1 cellular context compared by ENCODE assay signal in the genomic region with DNA sequence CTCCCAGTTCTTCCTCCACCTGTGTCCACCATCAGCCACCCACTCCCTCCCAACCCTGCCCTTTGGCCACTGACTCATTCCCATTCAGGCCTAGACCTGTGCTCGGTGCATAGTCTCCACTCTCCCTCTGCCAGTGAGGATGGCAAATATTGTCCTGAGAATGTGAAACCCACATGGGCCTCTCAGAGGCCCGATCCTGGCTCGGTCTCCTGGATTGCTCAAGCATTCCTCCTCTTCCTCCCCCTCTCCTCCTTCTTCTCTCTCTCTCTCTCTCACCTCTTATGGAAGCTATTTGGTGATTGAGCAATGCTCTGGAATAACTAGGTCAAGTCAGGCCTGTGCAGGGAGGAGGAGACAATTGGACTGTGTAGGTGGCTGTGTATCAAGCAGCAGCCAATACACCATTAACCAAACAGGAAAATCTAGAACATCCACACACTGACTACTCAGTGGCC.
TF ChIP-seq lines count a peak whose summit lies in the region.

No MANE protein-coding gene starts in this region.

TF ChIP-seq in HepG2, 621 proteins besides CTCF, POLR2A, EP300 and RAD21 (continued from another document and continues in another):
- TF ChIP-seq, protein P1, sequence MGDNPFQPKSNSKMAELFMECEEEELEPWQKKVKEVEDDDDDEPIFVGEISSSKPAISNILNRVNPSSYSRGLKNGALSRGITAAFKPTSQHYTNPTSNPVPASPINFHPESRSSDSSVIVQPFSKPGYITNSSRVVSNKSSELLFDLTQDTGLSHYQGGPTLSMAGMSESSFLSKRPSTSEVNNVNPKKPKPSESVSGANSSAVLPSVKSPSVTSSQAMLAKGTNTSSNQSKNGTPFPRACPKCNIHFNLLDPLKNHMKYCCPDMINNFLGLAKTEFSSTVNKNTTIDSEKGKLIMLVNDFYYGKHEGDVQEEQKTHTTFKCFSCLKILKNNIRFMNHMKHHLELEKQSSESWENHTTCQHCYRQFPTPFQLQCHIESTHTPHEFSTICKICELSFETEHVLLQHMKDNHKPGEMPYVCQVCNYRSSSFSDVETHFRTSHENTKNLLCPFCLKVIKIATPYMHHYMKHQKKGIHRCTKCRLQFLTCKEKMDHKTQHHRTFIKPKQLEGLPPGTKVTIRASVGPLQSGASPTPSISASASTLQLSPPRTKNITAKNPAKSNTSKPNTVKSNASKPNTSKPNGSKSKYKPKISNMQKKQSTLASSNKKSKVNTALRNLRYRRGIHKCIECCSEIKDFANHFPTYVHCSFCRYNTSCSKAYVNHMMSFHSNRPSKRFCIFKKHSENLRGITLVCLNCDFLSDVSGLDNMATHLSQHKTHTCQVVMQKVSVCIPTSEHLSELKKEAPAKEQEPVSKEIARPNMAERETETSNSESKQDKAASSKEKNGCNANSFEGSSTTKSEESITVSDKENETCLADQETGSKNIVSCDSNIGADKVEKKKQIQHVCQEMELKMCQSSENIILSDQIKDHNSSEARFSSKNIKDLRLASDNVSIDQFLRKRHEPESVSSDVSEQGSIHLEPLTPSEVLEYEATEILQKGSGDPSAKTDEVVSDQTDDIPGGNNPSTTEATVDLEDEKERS (CRISPR knock-in tag; IDR thresholded peaks at IDR 0.05), result no peak
- no peak for TF ChIP-seq ZZZ3 (CRISPR knock-in tag; IDR thresholded peaks at IDR 0.05; ENCODE audit: borderline replicate concordance)
- TF ChIP-seq PAF1 (CRISPR knock-in tag; IDR thresholded peaks at IDR 0.05), result no peak
- peak; percentile 43 for TF ChIP-seq SAP130 (CRISPR knock-in tag; IDR thresholded peaks at IDR 0.05; ENCODE audit: low read depth)
- peak; percentile 51; the same call in 1 of the 2 replicates for TF ChIP-seq IRF2 (CRISPR knock-in tag; IDR thresholded peaks at IDR 0.05)
- TF ChIP-seq, protein P2, sequence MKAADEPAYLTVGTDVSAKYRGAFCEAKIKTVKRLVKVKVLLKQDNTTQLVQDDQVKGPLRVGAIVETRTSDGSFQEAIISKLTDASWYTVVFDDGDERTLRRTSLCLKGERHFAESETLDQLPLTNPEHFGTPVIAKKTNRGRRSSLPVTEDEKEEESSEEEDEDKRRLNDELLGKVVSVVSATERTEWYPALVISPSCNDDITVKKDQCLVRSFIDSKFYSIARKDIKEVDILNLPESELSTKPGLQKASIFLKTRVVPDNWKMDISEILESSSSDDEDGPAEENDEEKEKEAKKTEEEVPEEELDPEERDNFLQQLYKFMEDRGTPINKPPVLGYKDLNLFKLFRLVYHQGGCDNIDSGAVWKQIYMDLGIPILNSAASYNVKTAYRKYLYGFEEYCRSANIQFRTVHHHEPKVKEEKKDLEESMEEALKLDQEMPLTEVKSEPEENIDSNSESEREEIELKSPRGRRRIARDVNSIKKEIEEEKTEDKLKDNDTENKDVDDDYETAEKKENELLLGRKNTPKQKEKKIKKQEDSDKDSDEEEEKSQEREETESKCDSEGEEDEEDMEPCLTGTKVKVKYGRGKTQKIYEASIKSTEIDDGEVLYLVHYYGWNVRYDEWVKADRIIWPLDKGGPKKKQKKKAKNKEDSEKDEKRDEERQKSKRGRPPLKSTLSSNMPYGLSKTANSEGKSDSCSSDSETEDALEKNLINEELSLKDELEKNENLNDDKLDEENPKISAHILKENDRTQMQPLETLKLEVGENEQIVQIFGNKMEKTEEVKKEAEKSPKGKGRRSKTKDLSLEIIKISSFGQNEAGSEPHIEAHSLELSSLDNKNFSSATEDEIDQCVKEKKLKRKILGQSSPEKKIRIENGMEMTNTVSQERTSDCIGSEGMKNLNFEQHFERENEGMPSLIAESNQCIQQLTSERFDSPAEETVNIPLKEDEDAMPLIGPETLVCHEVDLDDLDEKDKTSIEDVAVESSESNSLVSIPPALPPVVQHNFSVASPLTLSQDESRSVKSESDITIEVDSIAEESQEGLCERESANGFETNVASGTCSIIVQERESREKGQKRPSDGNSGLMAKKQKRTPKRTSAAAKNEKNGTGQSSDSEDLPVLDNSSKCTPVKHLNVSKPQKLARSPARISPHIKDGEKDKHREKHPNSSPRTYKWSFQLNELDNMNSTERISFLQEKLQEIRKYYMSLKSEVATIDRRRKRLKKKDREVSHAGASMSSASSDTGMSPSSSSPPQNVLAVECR (CRISPR knock-in tag; IDR thresholded peaks at IDR 0.05; ENCODE audit: borderline replicate concordance), result peak; percentile 25; the same call in 1 of the 2 replicates
- TF ChIP-seq, protein P3, sequence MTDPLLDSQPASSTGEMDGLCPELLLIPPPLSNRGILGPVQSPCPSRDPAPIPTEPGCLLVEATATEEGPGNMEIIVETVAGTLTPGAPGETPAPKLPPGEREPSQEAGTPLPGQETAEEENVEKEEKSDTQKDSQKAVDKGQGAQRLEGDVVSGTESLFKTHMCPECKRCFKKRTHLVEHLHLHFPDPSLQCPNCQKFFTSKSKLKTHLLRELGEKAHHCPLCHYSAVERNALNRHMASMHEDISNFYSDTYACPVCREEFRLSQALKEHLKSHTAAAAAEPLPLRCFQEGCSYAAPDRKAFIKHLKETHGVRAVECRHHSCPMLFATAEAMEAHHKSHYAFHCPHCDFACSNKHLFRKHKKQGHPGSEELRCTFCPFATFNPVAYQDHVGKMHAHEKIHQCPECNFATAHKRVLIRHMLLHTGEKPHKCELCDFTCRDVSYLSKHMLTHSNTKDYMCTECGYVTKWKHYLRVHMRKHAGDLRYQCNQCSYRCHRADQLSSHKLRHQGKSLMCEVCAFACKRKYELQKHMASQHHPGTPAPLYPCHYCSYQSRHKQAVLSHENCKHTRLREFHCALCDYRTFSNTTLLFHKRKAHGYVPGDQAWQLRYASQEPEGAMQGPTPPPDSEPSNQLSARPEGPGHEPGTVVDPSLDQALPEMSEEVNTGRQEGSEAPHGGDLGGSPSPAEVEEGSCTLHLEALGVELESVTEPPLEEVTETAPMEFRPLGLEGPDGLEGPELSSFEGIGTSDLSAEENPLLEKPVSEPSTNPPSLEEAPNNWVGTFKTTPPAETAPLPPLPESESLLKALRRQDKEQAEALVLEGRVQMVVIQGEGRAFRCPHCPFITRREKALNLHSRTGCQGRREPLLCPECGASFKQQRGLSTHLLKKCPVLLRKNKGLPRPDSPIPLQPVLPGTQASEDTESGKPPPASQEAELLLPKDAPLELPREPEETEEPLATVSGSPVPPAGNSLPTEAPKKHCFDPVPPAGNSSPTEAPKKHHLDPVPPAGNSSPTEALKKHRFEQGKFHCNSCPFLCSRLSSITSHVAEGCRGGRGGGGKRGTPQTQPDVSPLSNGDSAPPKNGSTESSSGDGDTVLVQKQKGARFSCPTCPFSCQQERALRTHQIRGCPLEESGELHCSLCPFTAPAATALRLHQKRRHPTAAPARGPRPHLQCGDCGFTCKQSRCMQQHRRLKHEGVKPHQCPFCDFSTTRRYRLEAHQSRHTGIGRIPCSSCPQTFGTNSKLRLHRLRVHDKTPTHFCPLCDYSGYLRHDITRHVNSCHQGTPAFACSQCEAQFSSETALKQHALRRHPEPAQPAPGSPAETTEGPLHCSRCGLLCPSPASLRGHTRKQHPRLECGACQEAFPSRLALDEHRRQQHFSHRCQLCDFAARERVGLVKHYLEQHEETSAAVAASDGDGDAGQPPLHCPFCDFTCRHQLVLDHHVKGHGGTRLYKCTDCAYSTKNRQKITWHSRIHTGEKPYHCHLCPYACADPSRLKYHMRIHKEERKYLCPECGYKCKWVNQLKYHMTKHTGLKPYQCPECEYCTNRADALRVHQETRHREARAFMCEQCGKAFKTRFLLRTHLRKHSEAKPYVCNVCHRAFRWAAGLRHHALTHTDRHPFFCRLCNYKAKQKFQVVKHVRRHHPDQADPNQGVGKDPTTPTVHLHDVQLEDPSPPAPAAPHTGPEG (CRISPR knock-in tag; IDR thresholded peaks at IDR 0.05), result no peak
- TF ChIP-seq SP2 (CRISPR knock-in tag; IDR thresholded peaks at IDR 0.05), result no peak
- TF ChIP-seq RXRB (CRISPR knock-in tag; IDR thresholded peaks at IDR 0.05; ENCODE audit: borderline replicate concordance), result peak; percentile 27; the same call in 1 of the 2 replicates
- no peak for TF ChIP-seq NFRKB (IDR thresholded peaks at IDR 0.05)
- TF ChIP-seq SKI (IDR thresholded peaks at IDR 0.05; ENCODE audit: partially characterized antibody), result no peak
- TF ChIP-seq HDAC2 (CRISPR knock-in tag; IDR thresholded peaks at IDR 0.05), result no peak
- no peak; the same call in 1 of the 2 replicates for TF ChIP-seq ZMYM3 (CRISPR knock-in tag; IDR thresholded peaks at IDR 0.05)
- TF ChIP-seq, protein P4, sequence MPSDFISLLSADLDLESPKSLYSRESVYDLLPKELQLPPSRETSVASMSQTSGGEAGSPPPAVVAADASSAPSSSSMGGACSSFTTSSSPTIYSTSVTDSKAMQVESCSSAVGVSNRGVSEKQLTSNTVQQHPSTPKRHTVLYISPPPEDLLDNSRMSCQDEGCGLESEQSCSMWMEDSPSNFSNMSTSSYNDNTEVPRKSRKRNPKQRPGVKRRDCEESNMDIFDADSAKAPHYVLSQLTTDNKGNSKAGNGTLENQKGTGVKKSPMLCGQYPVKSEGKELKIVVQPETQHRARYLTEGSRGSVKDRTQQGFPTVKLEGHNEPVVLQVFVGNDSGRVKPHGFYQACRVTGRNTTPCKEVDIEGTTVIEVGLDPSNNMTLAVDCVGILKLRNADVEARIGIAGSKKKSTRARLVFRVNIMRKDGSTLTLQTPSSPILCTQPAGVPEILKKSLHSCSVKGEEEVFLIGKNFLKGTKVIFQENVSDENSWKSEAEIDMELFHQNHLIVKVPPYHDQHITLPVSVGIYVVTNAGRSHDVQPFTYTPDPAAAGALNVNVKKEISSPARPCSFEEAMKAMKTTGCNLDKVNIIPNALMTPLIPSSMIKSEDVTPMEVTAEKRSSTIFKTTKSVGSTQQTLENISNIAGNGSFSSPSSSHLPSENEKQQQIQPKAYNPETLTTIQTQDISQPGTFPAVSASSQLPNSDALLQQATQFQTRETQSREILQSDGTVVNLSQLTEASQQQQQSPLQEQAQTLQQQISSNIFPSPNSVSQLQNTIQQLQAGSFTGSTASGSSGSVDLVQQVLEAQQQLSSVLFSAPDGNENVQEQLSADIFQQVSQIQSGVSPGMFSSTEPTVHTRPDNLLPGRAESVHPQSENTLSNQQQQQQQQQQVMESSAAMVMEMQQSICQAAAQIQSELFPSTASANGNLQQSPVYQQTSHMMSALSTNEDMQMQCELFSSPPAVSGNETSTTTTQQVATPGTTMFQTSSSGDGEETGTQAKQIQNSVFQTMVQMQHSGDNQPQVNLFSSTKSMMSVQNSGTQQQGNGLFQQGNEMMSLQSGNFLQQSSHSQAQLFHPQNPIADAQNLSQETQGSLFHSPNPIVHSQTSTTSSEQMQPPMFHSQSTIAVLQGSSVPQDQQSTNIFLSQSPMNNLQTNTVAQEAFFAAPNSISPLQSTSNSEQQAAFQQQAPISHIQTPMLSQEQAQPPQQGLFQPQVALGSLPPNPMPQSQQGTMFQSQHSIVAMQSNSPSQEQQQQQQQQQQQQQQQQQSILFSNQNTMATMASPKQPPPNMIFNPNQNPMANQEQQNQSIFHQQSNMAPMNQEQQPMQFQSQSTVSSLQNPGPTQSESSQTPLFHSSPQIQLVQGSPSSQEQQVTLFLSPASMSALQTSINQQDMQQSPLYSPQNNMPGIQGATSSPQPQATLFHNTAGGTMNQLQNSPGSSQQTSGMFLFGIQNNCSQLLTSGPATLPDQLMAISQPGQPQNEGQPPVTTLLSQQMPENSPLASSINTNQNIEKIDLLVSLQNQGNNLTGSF (CRISPR knock-in tag; IDR thresholded peaks at IDR 0.05), result no peak
- no peak for TF ChIP-seq ZNF572 (CRISPR knock-in tag; IDR thresholded peaks at IDR 0.05)
- peak in 1 of 2 experiments; percentile 14; a peak in 2 of 4 replicates for TF ChIP-seq NR2F1 (CRISPR knock-in tag; IDR thresholded peaks at IDR 0.05)
- TF ChIP-seq CC2D1A (CRISPR knock-in tag; IDR thresholded peaks at IDR 0.05), result no peak
- TF ChIP-seq ZNF564 (CRISPR knock-in tag; IDR thresholded peaks at IDR 0.05), result no peak
- 0 out of 2 replicates have a peak, but pooled peaks have one; percentile 60 for TF ChIP-seq ZNF441 (CRISPR knock-in tag; IDR thresholded peaks at IDR 0.05; ENCODE audit: borderline replicate concordance)
- TF ChIP-seq, protein P5, sequence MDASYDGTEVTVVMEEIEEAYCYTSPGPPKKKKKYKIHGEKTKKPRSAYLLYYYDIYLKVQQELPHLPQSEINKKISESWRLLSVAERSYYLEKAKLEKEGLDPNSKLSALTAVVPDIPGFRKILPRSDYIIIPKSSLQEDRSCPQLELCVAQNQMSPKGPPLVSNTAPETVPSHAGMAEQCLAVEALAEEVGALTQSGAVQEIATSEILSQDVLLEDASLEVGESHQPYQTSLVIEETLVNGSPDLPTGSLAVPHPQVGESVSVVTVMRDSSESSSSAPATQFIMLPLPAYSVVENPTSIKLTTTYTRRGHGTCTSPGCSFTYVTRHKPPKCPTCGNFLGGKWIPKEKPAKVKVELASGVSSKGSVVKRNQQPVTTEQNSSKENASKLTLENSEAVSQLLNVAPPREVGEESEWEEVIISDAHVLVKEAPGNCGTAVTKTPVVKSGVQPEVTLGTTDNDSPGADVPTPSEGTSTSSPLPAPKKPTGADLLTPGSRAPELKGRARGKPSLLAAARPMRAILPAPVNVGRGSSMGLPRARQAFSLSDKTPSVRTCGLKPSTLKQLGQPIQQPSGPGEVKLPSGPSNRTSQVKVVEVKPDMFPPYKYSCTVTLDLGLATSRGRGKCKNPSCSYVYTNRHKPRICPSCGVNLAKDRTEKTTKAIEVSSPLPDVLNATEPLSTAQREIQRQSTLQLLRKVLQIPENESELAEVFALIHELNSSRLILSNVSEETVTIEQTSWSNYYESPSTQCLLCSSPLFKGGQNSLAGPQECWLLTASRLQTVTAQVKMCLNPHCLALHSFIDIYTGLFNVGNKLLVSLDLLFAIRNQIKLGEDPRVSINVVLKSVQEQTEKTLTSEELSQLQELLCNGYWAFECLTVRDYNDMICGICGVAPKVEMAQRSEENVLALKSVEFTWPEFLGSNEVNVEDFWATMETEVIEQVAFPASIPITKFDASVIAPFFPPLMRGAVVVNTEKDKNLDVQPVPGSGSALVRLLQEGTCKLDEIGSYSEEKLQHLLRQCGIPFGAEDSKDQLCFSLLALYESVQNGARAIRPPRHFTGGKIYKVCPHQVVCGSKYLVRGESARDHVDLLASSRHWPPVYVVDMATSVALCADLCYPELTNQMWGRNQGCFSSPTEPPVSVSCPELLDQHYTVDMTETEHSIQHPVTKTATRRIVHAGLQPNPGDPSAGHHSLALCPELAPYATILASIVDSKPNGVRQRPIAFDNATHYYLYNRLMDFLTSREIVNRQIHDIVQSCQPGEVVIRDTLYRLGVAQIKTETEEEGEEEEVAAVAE (CRISPR knock-in tag; IDR thresholded peaks at IDR 0.05; ENCODE audit: borderline replicate concordance), result peak; percentile 76; the same call in 1 of the 2 replicates
- TF ChIP-seq ZKSCAN8 (CRISPR knock-in tag; IDR thresholded peaks at IDR 0.05; ENCODE audit: borderline replicate concordance), result no peak
- no peak for TF ChIP-seq TBL1XR1 (IDR thresholded peaks at IDR 0.05; ENCODE audit: borderline replicate concordance, low read length, partially characterized antibody)
- TF ChIP-seq ZNF263 (CRISPR knock-in tag; IDR thresholded peaks at IDR 0.05), result peak; percentile 38; the same call in 1 of the 2 replicates
- TF ChIP-seq NFIC (IDR thresholded peaks at IDR 0.05; ENCODE audit: low read length), result no peak
